Comparison of ENCODE assay signal across 20 cellular contexts in genomic region chr1:57017201-57017600, GRCh38. TPM values are rescaled to one million over a fixed set of nuclear protein-coding genes. Genes with fewer than 3 reads are reported as not detected.
A peak's percentile ranks its signal among the peaks of the same experiment; 100 is the strongest.
DNase-seq lines count a peak whose midpoint lies in the region; ATAC-seq lines count a peak whose summit lies in the region.
"Had no signal": no experiment of that assay in that cellular context is flagged by ENCODE, and none has a peak within 500 bp of the region (broad histone marks: within the 10 kb centered on the region; RNA-seq: fewer than 3 reads in every experiment).

No MANE protein-coding gene starts in this region.

- peaks cover 21% of the 10 kb centered on the region for H3K27me3 Mint-ChIP-seq in stimulated activated memory B cell treated with anti-CD40 and anti-IgM and Interleukin-4, amounts not matched to agents 10 μg/mL and 1 μg/mL and 100 μg/mL, for 72 hours

- no peaks in the 10 kb centered on the region for H3K4me1 Mint-ChIP-seq in stimulated activated memory B cell treated with anti-CD40 and anti-IgM and Interleukin-4, amounts not matched to agents 10 μg/mL and 1 μg/mL and 100 μg/mL, for 72 hours
- H3K4me1 Mint-ChIP-seq: stimulated activated naive B cell treated with anti-CD40 and anti-IgM and Interleukin-4, amounts not matched to agents 10 μg/mL and 1 μg/mL and 100 μg/mL, for 72 hours had no signal

- no peak for ATAC-seq in stimulated activated memory B cell treated with anti-CD40 and anti-IgM and Interleukin-4, amounts not matched to agents 10 μg/mL and 1 μg/mL and 100 μg/mL, for 72 hours
- ATAC-seq: left lung; stimulated activated naive B cell treated with anti-CD40 and anti-IgM and Interleukin-4, amounts not matched to agents 10 μg/mL and 1 μg/mL and 100 μg/mL, for 72 hours had no signal

- peak; percentile 25 for DNase-seq in AG08396 (ENCODE audit: low spot score)
- DNase-seq in GM03348 (ENCODE audit: low spot score): peak; percentile 16
- DNase-seq in SW480 (ENCODE audit: low spot score): peak; percentile 38
- peak; percentile 15 for DNase-seq in iPS DF 19.7 (ENCODE audit: low read depth, low spot score)
- DNase-seq in epidermal melanocyte (ENCODE audit: insufficient read length, low spot score): no peak
- no peak for DNase-seq in ureter (ENCODE audit: low spot score)
- no peak for DNase-seq in C1 segment of cervical spinal cord (lab: John Stamatoyannopoulos, UW)
- DNase-seq: activated naive CD4-positive, alpha-beta T cell treated with Interleukin-2 at 50 U/mL for 16 hours; colonic mucosa; GDM1; left lung; NCI-H1436 treated with DMSO at 0.1 percent for 48 hours; NCI-H446 treated with DMSO at 0.1 percent for 48 hours; stimulated activated naive B cell treated with anti-CD40 and anti-IgM and Interleukin-4, amounts not matched to agents 10 μg/mL and 1 μg/mL and 100 μg/mL, for 72 hours; tibial artery had no signal

- no peak overlapping the region for H3K27ac Mint-ChIP-seq in stimulated activated memory B cell treated with anti-CD40 and anti-IgM and Interleukin-4, amounts not matched to agents 10 μg/mL and 1 μg/mL and 100 μg/mL, for 72 hours
- H3K27ac Mint-ChIP-seq: stimulated activated naive B cell treated with anti-CD40 and anti-IgM and Interleukin-4, amounts not matched to agents 10 μg/mL and 1 μg/mL and 100 μg/mL, for 72 hours had no signal

- H3K9me3 Mint-ChIP-seq in stimulated activated memory B cell treated with anti-CD40 and anti-IgM and Interleukin-4, amounts not matched to agents 10 μg/mL and 1 μg/mL and 100 μg/mL, for 72 hours: peaks cover 3% of the 10 kb centered on the region

- H3K36me3 Mint-ChIP-seq in stimulated activated memory B cell treated with anti-CD40 and anti-IgM and Interleukin-4, amounts not matched to agents 10 μg/mL and 1 μg/mL and 100 μg/mL, for 72 hours: no peaks in the 10 kb centered on the region
- H3K36me3 Mint-ChIP-seq: stimulated activated naive B cell treated with anti-CD40 and anti-IgM and Interleukin-4, amounts not matched to agents 10 μg/mL and 1 μg/mL and 100 μg/mL, for 72 hours had no signal

- H3K4me3 Mint-ChIP-seq in stimulated activated memory B cell treated with anti-CD40 and anti-IgM and Interleukin-4, amounts not matched to agents 10 μg/mL and 1 μg/mL and 100 μg/mL, for 72 hours: no peak overlapping the region
- H3K4me3 Mint-ChIP-seq: stimulated activated naive B cell treated with anti-CD40 and anti-IgM and Interleukin-4, amounts not matched to agents 10 μg/mL and 1 μg/mL and 100 μg/mL, for 72 hours had no signal

RNA-seq across cellular contexts. Expression of gene C8B, which starts 51.4 kb away (rescaled TPM):
- not detected for total RNA-seq in ureter
- total RNA-seq: colonic mucosa, endothelial cell of umbilical vein, frontal cortex, mononuclear cell, right atrium auricular region had no signal

Comparison
In these comparisons a context has a peak if more than half of its experiments do, and no peak if none do; other contexts are left out.
1. DNase-seq: peak in AG08396 (single experiment), GM03348 (single experiment), SW480 (single experiment) and iPS DF 19.7 (single experiment); none in epidermal melanocyte (single experiment), ureter (single experiment) and C1 segment of cervical spinal cord (0 of 14).